10 cellular contexts compared by ENCODE assay signal in the genomic region with DNA sequence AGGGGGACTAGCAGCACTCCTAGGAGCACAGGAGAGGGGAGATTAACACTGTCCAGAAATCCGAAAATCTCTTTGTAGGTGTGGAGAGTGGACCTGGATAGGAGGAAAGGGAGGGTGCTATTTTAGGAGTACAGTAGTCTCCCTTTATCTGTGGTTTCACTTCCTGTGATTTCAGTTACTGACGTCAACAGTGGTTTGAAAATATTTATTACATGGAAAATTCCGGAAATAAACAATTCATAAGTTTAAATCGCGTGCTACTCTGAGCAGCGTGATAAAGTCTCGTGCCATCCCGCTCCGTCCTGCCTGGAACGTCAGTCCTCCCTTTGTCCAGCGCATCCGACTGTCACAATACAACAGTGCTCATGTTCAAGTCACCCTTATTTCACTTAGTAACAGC. TPM values are rescaled to one million over a fixed set of nuclear protein-coding genes. Genes with fewer than 3 reads are reported as not detected.
A peak's percentile ranks its signal among the peaks of the same experiment; 100 is the strongest.
DNase-seq lines count a peak whose midpoint lies in the region; TF ChIP-seq lines count a peak whose summit lies in the region.
"Had no signal": no experiment of that assay in that cellular context is flagged by ENCODE, and none has a peak within 500 bp of the region (broad histone marks: within the 10 kb centered on the region; RNA-seq: fewer than 3 reads in every experiment).

No MANE protein-coding gene starts in this region.

- H3K27me3 Mint-ChIP-seq in activated naive CD4-positive, alpha-beta T cell treated with anti-CD3 and anti-CD28 coated beads, Interleukin-2, amount 50 U/mL, for 24 hours: no peaks in the 10 kb centered on the region

- no peaks in the 10 kb centered on the region for H3K9me3 ChIP-seq in tibial nerve
- H3K9me3 ChIP-seq in hepatocyte (ENCODE audit: low read depth): no peaks in the 10 kb centered on the region

- H3K4me3 ChIP-seq in fibroblast of mammary gland (ENCODE audit: control insufficient read depth, low read depth, low read length) (no peak overlapping the region), tibial nerve (no peak overlapping the region), hepatocyte (no peak overlapping the region)

- H3K4me2 ChIP-seq in hepatocyte: no peak overlapping the region

- H2AFZ ChIP-seq in hepatocyte: no peak overlapping the region

- H3K27ac Mint-ChIP-seq in activated naive CD4-positive, alpha-beta T cell treated with anti-CD3 and anti-CD28 coated beads, Interleukin-2, amount 50 U/mL, for 24 hours: no peak overlapping the region

- TF ChIP-seq CTCF in fibroblast of mammary gland (conservative IDR thresholded peaks at IDR 0.05; ENCODE audit: control insufficient read depth, insufficient read depth, low read depth, low read length) (no peak), tibial nerve (IDR thresholded peaks at IDR 0.05) (no peak), hepatocyte (IDR thresholded peaks at IDR 0.05; ENCODE audit: poor library complexity) (no peak)

- TF ChIP-seq EP300 in tibial nerve (IDR thresholded peaks at IDR 0.05): peak; percentile 49

- no peak for TF ChIP-seq POLR2A in tibial nerve (IDR thresholded peaks at IDR 0.05)

- no peaks in the 10 kb centered on the region for H3K79me2 ChIP-seq in hepatocyte

- no peaks in the 10 kb centered on the region for H4K20me1 ChIP-seq in hepatocyte (ENCODE audit: insufficient read depth, poor library complexity, severe bottlenecking)

- H3K4me1 ChIP-seq in tibial nerve (no peaks in the 10 kb centered on the region), hepatocyte (ENCODE audit: insufficient read depth) (peaks cover 8% of the 10 kb centered on the region)

- peaks cover 54% of the 10 kb centered on the region for H3K4me1 Mint-ChIP-seq in activated naive CD4-positive, alpha-beta T cell treated with anti-CD3 and anti-CD28 coated beads, Interleukin-2, amount 50 U/mL, for 24 hours

- H3K27me3 ChIP-seq in tibial nerve: peaks cover 0 to 13% of the 10 kb centered on the region in 2 donors
- peaks cover 20% of the 10 kb centered on the region for H3K27me3 ChIP-seq in hepatocyte

- H3K9me3 Mint-ChIP-seq in activated naive CD4-positive, alpha-beta T cell treated with anti-CD3 and anti-CD28 coated beads, Interleukin-2, amount 50 U/mL, for 24 hours: no peaks in the 10 kb centered on the region

- H3K27ac ChIP-seq in tibial nerve (no peak overlapping the region), hepatocyte (no peak overlapping the region)

- peaks cover 3% of the 10 kb centered on the region for H3K36me3 Mint-ChIP-seq in activated naive CD4-positive, alpha-beta T cell treated with anti-CD3 and anti-CD28 coated beads, Interleukin-2, amount 50 U/mL, for 24 hours

- no peaks in the 10 kb centered on the region for H3K36me3 ChIP-seq in tibial nerve
- H3K36me3 ChIP-seq in hepatocyte (replicated peaks; ENCODE audit: insufficient read depth, low read depth): no peaks in the 10 kb centered on the region

- WGBS in tibial nerve, 2 donors: 76 to 81% methylated on average over 12 of the region's 12 CpGs
- 78% methylated on average over 12 of the region's 12 CpGs for WGBS in hepatocyte (ENCODE audit: low lambda C conversion rate, missing lambda C conversion rate)

- DNase-seq in activated naive CD4-positive, alpha-beta T cell treated with anti-CD3 and anti-CD28 coated beads, Interleukin-2, amount 50 U/mL, for 16 hours: no peak
- DNase-seq in SK-MEL-5 (ENCODE audit: low read depth, low spot score) (peak; percentile 98), fibroblast of mammary gland (ENCODE audit: low read depth) (peak; percentile 71), tibial nerve (ENCODE audit: low spot score in 2 of 2) (no peak), middle frontal gyrus (ENCODE audit: extremely low spot score, low spot score) (no peak), hepatocyte (ENCODE audit: low spot score) (no peak)
- no peak for DNase-seq in activated CD4-positive, alpha-beta T cell treated with anti-CD3 and anti-CD28 coated beads, Interleukin-2, amount 50 U/mL, for 4 hours
- DNase-seq: NCI-H2227 treated with DMSO at 0.1 percent for 48 hours; stimulated activated CD4-positive, alpha-beta T cell treated with anti-CD3 and anti-CD28 coated beads, Interleukin-4, amount 100 ng/mL, for 1 hour had no signal

- H3K4me3 Mint-ChIP-seq in activated naive CD4-positive, alpha-beta T cell treated with anti-CD3 and anti-CD28 coated beads, Interleukin-2, amount 50 U/mL, for 24 hours: peak overlapping the region; percentile 19

- in situ Hi-C loops in SK-MEL-5 (cut with HindIII; ENCODE audit: low pct_unique_long_range_greater_than_20kb, low sequenced_read_pairs): no loop called here

- no peaks in the 10 kb centered on the region for H3K9me2 ChIP-seq in hepatocyte (replicated peaks; ENCODE audit: insufficient read depth)

RNA-seq across cellular contexts. Expression of a gene that starts 6.6 kb away (rescaled TPM):
- 0.37 TPM in 1 of 2 replicates, not detected in the other for total RNA-seq in SK-MEL-5 (2014; rRNA removed; shearing (Covaris generic))
- polyA plus RNA-seq in SK-MEL-5 (2015; cell fraction: cytosol; rRNA removed): 0.95 TPM in 2 replicates
- 0.60 and 5.0 TPM in 2 replicates for polyA plus RNA-seq in SK-MEL-5 (2015; cell fraction: nucleus; rRNA removed)
- total RNA-seq in tibial nerve: not detected
- total RNA-seq in hepatocyte: 0.12 TPM in 1 of 2 replicates, not detected in the other
- polyA plus RNA-seq in hepatocyte: 1.3 TPM in 1 of 2 replicates, not detected in the other

RNA-seq across cellular contexts. Expression of a gene that starts 25.3 kb away (rescaled TPM):
- not detected in 2 replicates for total RNA-seq in SK-MEL-5 (2014; rRNA removed; shearing (Covaris generic))
- not detected in 2 replicates for polyA plus RNA-seq in SK-MEL-5 (2015; cell fraction: cytosol; rRNA removed)
- polyA plus RNA-seq in SK-MEL-5 (2015; cell fraction: nucleus; rRNA removed): not detected in 2 replicates
- not detected for total RNA-seq in tibial nerve
- not detected in 2 replicates for total RNA-seq in hepatocyte
- not detected in 2 replicates for polyA plus RNA-seq in hepatocyte

RNA-seq across cellular contexts. Expression of a gene that starts 31.1 kb away (rescaled TPM):
- total RNA-seq in SK-MEL-5 (2014; rRNA removed; shearing (Covaris generic)): 1.7 and 2.8 TPM in 2 replicates
- polyA plus RNA-seq in SK-MEL-5 (2015; cell fraction: cytosol; rRNA removed): 2.2 and 4.8 TPM in 2 replicates
- 0.66 and 1.8 TPM in 2 replicates for polyA plus RNA-seq in SK-MEL-5 (2015; cell fraction: nucleus; rRNA removed)
- total RNA-seq in tibial nerve (1 to 10 TPM; 1.8 to 3.1 (median 2.6) TPM), hepatocyte (0.97 and 2.6 TPM in 2 replicates)
- polyA plus RNA-seq in hepatocyte: 0.71 and 0.88 TPM in 2 replicates

RNA-seq across cellular contexts. Expression of a gene that starts 55.6 kb away (rescaled TPM):
- not detected in 2 replicates for total RNA-seq in SK-MEL-5 (2014; rRNA removed; shearing (Covaris generic))
- 0.01 TPM in 1 of 2 replicates, not detected in the other for polyA plus RNA-seq in SK-MEL-5 (2015; cell fraction: cytosol; rRNA removed)
- not detected in 2 replicates for polyA plus RNA-seq in SK-MEL-5 (2015; cell fraction: nucleus; rRNA removed)
- total RNA-seq in tibial nerve (under 1 TPM in 1 of 4 donors, not detected in 3; 0.22 TPM), hepatocyte (22.9 and 23.3 TPM in 2 replicates)
- 8.1 and 11.0 TPM in 2 replicates for polyA plus RNA-seq in hepatocyte

Comparison
In these comparisons a context has a peak if more than half of its experiments do, and no peak if none do; other contexts are left out.
1. DNase-seq: peak in SK-MEL-5 (single experiment) and fibroblast of mammary gland (single experiment); none in activated naive CD4-positive, alpha-beta T cell treated with anti-CD3 and anti-CD28 coated beads, Interleukin-2, amount 50 U/mL, for 16 hours (single experiment), tibial nerve (0 of 2), middle frontal gyrus (single experiment), hepatocyte (single experiment) and activated CD4-positive, alpha-beta T cell treated with anti-CD3 and anti-CD28 coated beads, Interleukin-2, amount 50 U/mL, for 4 hours (0 of 2).